ENCODE assay signal across 18 cellular contexts in the genomic region with DNA sequence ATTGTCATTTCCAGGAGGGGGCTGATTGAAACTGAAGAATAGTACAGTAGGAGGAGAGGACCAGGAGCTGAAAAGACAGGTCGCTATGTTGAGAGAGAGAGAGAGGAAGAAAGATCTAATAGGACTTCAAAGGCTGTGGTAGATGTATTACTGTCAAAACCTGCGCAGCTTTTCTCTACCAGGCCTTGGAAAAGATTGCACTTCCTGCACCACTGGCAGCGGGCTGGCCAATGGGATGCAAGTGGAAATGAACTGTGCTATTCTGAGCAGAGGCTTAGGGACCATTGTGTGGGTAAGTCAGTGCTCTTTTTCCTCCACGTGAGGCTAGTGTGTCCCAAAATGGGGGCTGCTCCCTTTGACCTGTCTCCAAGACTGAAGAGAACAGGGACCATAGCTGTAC. TPM values are rescaled to one million over a fixed set of nuclear protein-coding genes. Genes with fewer than 3 reads are reported as not detected.
DNase-seq lines count a peak whose midpoint lies in the region; ATAC-seq and TF ChIP-seq lines count a peak whose summit lies in the region.
"Had no signal": no experiment of that assay in that cellular context is flagged by ENCODE, and none has a peak within 500 bp of the region (broad histone marks: within the 10 kb centered on the region; RNA-seq: fewer than 3 reads in every experiment).

No MANE protein-coding gene starts in this region.

- H3K4me3 ChIP-seq in thymus (ENCODE audit: low read length): no peak overlapping the region
- no peak overlapping the region for H3K4me3 ChIP-seq in left lung
- H3K4me3 ChIP-seq: GM23248, upper lobe of right lung had no signal

- no peak overlapping the region for H3T11ph ChIP-seq in H9 (ENCODE audit: low read length)

- H3K36me3 ChIP-seq in thymus (ENCODE audit: control insufficient read depth, insufficient read depth) (peaks cover 34% of the 10 kb centered on the region), left lung (peaks cover 0 to 52% of the 10 kb centered on the region in 2 donors)

- H3K27ac ChIP-seq in thymus (ENCODE audit: low read depth) (peak overlapping the region; percentile 67), H9 (ENCODE audit: insufficient read length, low read depth, low read length) (no peak overlapping the region), left lung (no peak overlapping the region)
- H3K27ac ChIP-seq: GM23248, parathyroid adenoma, upper lobe of right lung had no signal

- no peak for TF ChIP-seq CTCF in H9 (conservative IDR thresholded peaks at IDR 0.05)
- no peak for TF ChIP-seq CTCF in left lung (IDR thresholded peaks at IDR 0.05)

- H2BK20ac ChIP-seq in H9 (ENCODE audit: low read depth, low read length, poor library complexity, severe bottlenecking): no peak overlapping the region

- H3K36me3 Mint-ChIP-seq in T-cell: peaks cover 27% of the 10 kb centered on the region
- peaks cover 24% of the 10 kb centered on the region for H3K36me3 Mint-ChIP-seq in central memory CD8-positive, alpha-beta T cell (ENCODE audit: insufficient read depth)
- H3K36me3 Mint-ChIP-seq in H9 (ENCODE audit: insufficient read depth in 1 of 3, low read depth in 3 of 3): peaks cover 0 to 2% (median 0%) of the 10 kb centered on the region in 3 experiments; a peak in 1 of 7 replicates

- peak overlapping the region; percentile 79 to 82 for H3K27ac Mint-ChIP-seq in T-cell
- H3K27ac Mint-ChIP-seq in central memory CD8-positive, alpha-beta T cell (ENCODE audit: low read depth): peak overlapping the region; percentile 70
- H3K27ac Mint-ChIP-seq in H9: no peak overlapping the region

- H3K27me3 Mint-ChIP-seq in T-cell (no peaks in the 10 kb centered on the region), H9 (ENCODE audit: low read depth) (peaks cover 9% of the 10 kb centered on the region)
- H3K27me3 Mint-ChIP-seq in central memory CD8-positive, alpha-beta T cell: no peaks in the 10 kb centered on the region

- no peak overlapping the region for H3K4me2 ChIP-seq in H9 (ENCODE audit: insufficient read depth, insufficient read length, low read length)

- H3K14ac ChIP-seq in H9 (ENCODE audit: insufficient read depth, low read length): no peak overlapping the region

- H3K4me1 Mint-ChIP-seq in T-cell (peaks cover 53 to 60% (median 59%) of the 10 kb centered on the region in 3 donors), H9 (peaks cover 40 to 42% of the 10 kb centered on the region in 2 experiments)
- peaks cover 50% of the 10 kb centered on the region for H3K4me1 Mint-ChIP-seq in central memory CD8-positive, alpha-beta T cell

- H3K9ac ChIP-seq in H9 (ENCODE audit: extremely low read depth, insufficient read length, low read length): no peak overlapping the region
- H3K9ac ChIP-seq: GM23248, parathyroid adenoma had no signal

- intact Hi-C loops in left lung (cut with DNase I): no loop called here

- no peak overlapping the region for H2BK12ac ChIP-seq in H9 (ENCODE audit: insufficient read length, low read depth, low read length)

- H4K91ac ChIP-seq in H9 (ENCODE audit: insufficient read length, low read depth, low read length): no peak overlapping the region

- H3K4me1 ChIP-seq in thymus (ENCODE audit: control insufficient read depth, insufficient read depth, low read length) (peaks cover 52% of the 10 kb centered on the region), H9 (ENCODE audit: insufficient read depth, low read length) (peaks cover 4% of the 10 kb centered on the region; the same call in 1 of the 2 replicates), left lung (no peaks in the 10 kb centered on the region)
- H3K4me1 ChIP-seq: parathyroid adenoma, upper lobe of right lung had no signal

- H3K56ac ChIP-seq in H9 (ENCODE audit: insufficient read length, low read depth, low read length): no peak overlapping the region

- POLR2A ChIA-PET in T-cell (lab: Charles Lee): no interaction called here

- no peak overlapping the region for H2AFZ ChIP-seq in H9 (ENCODE audit: low read length)
- H2AFZ ChIP-seq: GM23248, parathyroid adenoma had no signal

- no peak overlapping the region for H3K4ac ChIP-seq in H9 (ENCODE audit: low read depth, low read length)

- H3K18ac ChIP-seq in H9 (ENCODE audit: insufficient read length, low read depth, low read length): no peak overlapping the region

- no peaks in the 10 kb centered on the region for H3K23me2 ChIP-seq in H9 (ENCODE audit: insufficient read length, low read depth, low read length, poor library complexity, severe bottlenecking)

- H2BK120ac ChIP-seq in H9 (ENCODE audit: low read depth, low read length, poor library complexity, severe bottlenecking): no peak overlapping the region

- H2AK5ac ChIP-seq in H9 (ENCODE audit: insufficient read length, low read length): no peak overlapping the region

- no peak overlapping the region for H2BK15ac ChIP-seq in H9 (ENCODE audit: low read depth, low read length)

- DNase-seq in stimulated activated CD4-positive, alpha-beta T cell treated with anti-CD3 and anti-CD28 coated beads, Interleukin-15, amount 100 ng/mL, for 24 hours: peak; percentile 21
- DNase-seq in stimulated activated CD4-positive, alpha-beta T cell treated with anti-CD3 and anti-CD28 coated beads, Interleukin-2, amount 100 ng/mL, for 48 hours: no peak
- DNase-seq in T-cell (peak in 3 of 34 experiments; percentile 17 to 27 (median 18)), H9 (no peak), left lung (no peak), NCI-H446 (lab: John Stamatoyannopoulos, UW) (no peak)
- DNase-seq in central memory CD8-positive, alpha-beta T cell (ENCODE audit: low spot score in 2 of 2): no peak
- DNase-seq: activated gamma-delta T cell treated with Interleukin-2 at 50 U/mL for 16 hours, foreskin fibroblast, GM23248, hypothalamus, mammary epithelial cell, NCI-H1105, NCI-H510A treated with DMSO at 0.1 percent for 48 hours, upper lobe of right lung had no signal

- peak in 2 of 4 experiments; percentile 21 to 46 for ATAC-seq in T-cell (replicated peaks in 1 of 4)
- no peak for ATAC-seq in central memory CD8-positive, alpha-beta T cell (replicated peaks; ENCODE audit: extremely low read depth, poor library complexity, severe bottlenecking)
- ATAC-seq in left lung: no peak
- ATAC-seq: sciatic nerve, upper lobe of right lung had no signal

- no peaks in the 10 kb centered on the region for H3K79me2 ChIP-seq in H9 (ENCODE audit: insufficient read depth, low read length)
- H3K79me2 ChIP-seq: parathyroid adenoma had no signal

- 29% methylated on average over 4 of the region's 4 CpGs for WGBS in thymus
- WGBS in H9 (ENCODE audit: extremely low coverage, insufficient read length, low lambda C conversion rate): no CpG with 5 or more reads among the region's 4 CpGs

- H4K8ac ChIP-seq in H9 (replicated peaks; ENCODE audit: insufficient read length, low read depth, low read length): no peak overlapping the region

- H3K9me3 Mint-ChIP-seq in T-cell: no peaks in the 10 kb centered on the region
- no peaks in the 10 kb centered on the region for H3K9me3 Mint-ChIP-seq in central memory CD8-positive, alpha-beta T cell
- H3K9me3 Mint-ChIP-seq in H9: no peaks in the 10 kb centered on the region

- CTCF ChIA-PET in T-cell (lab: Charles Lee): interaction anchor here (0.6 to 1.2 kb wide), 6 partner anchors 34 to 1543 kb away, joined by 3 to 4 read pairs (median 3); no protein-coding TSS in a partner anchor

- H4K20me1 ChIP-seq in H9 (ENCODE audit: control insufficient read depth, insufficient read depth, insufficient read length): peaks cover 2% of the 10 kb centered on the region

- no peak overlapping the region for H3K23ac ChIP-seq in H9 (ENCODE audit: insufficient read length, low read depth, low read length)

- no peaks in the 10 kb centered on the region for H3K27me3 ChIP-seq in thymus (ENCODE audit: control insufficient read depth, insufficient read depth)
- H3K27me3 ChIP-seq in H9 (ENCODE audit: insufficient read depth, low read length): no peaks in the 10 kb centered on the region; the same call in 1 of the 2 replicates
- H3K27me3 ChIP-seq in left lung: no peaks in the 10 kb centered on the region
- H3K27me3 ChIP-seq: upper lobe of right lung had no signal

- H2BK5ac ChIP-seq in H9 (ENCODE audit: insufficient read length, low read length): no peak overlapping the region

- no peak overlapping the region for H4K5ac ChIP-seq in H9 (ENCODE audit: insufficient read length, low read depth, low read length)

- H3K79me1 ChIP-seq in H9 (ENCODE audit: insufficient read depth, low read depth, low read length, poor library complexity, severe bottlenecking): no peaks in the 10 kb centered on the region

- H3K4me3 Mint-ChIP-seq in T-cell (peak overlapping the region in 1 of 3 donors; percentile 1), H9 (no peak overlapping the region)
- H3K4me3 Mint-ChIP-seq in central memory CD8-positive, alpha-beta T cell: no peak overlapping the region

- H3K9me3 ChIP-seq in thymus (ENCODE audit: control insufficient read depth): no peaks in the 10 kb centered on the region
- no peaks in the 10 kb centered on the region for H3K9me3 ChIP-seq in H9 (ENCODE audit: control insufficient read depth, low read depth, low read length)
- H3K9me3 ChIP-seq in left lung: no peaks in the 10 kb centered on the region
- H3K9me3 ChIP-seq: upper lobe of right lung had no signal

RNA-seq across cellular contexts. Expression of a gene that starts 47.1 kb away (rescaled TPM):
- total RNA-seq in T-cell (100 to 1,000 TPM; 168 to 288 (median 183) TPM), H9 (2021) (47.2 and 49.6 TPM in 2 replicates), left lung (10 to 100 TPM; 46.7 to 82.1 TPM)
- polyA plus RNA-seq in thymus: 41.0 TPM

Comparison
In these comparisons a context has a peak if more than half of its experiments do, and no peak if none do; other contexts are left out.
1. H3K27ac Mint-ChIP-seq: peak in T-cell (2 of 2) and central memory CD8-positive, alpha-beta T cell (single experiment); none in H9 (0 of 3).